Comparison of ENCODE assay signal across 8 cellular contexts in genomic region chr14:68577802-68578431, GRCh38.
A peak's percentile ranks its signal among the peaks of the same experiment; 100 is the strongest.
DNase-seq lines count a peak whose midpoint lies in the region; ATAC-seq, FAIRE-seq and TF ChIP-seq lines count a peak whose summit lies in the region.
"Not testable (repeated sequence)": the region's sequence is repeated elsewhere in the genome, so short reads cannot be mapped to it uniquely, and the experiment has no call there.

No MANE protein-coding gene starts in this region.

- not testable (repeated sequence) for H3K9me2 ChIP-seq in HCT116 (ENCODE audit: insufficient read depth)

- peak overlapping the region; percentile 32 for H3K9ac ChIP-seq in HCT116 (ENCODE audit: low read length)
- not testable (repeated sequence) for H3K9ac ChIP-seq in mucosa of rectum (ENCODE audit: low read depth in 1 of 2, low read length in 2 of 2)

- ATAC-seq in HCT116 = peak; percentile 31

- in situ Hi-C loops in ACHN (cut with HindIII; ENCODE audit: low pct_ligation_motif_present, low pct_unique_long_range_greater_than_20kb, low sequenced_read_pairs) = not testable (repeated sequence)

- peak overlapping the region; percentile 57 for H3K4me2 ChIP-seq in HCT116 (ENCODE audit: low read length)

- not testable (repeated sequence) for TF ChIP-seq POLR2A in HCT116 (IDR thresholded peaks at IDR 0.05; ENCODE audit: borderline replicate concordance, extremely low read depth, insufficient read depth, insufficient read length)

- not testable (repeated sequence) for H3K4me3 ChIP-seq in HCT116 (replicated peaks in 1 of 2; ENCODE audit: low read depth in 1 of 2, low read length in 2 of 2); epithelial cell of esophagus (ENCODE audit: low read length); right atrium auricular region; mucosa of rectum (ENCODE audit: low read length in 2 of 2); small intestine (ENCODE audit: low read depth in 1 of 2, low read length in 2 of 2)

- not testable (repeated sequence) for FAIRE-seq in small intestine (lab: Jason Lieb, UNC)

- H4K20me1 ChIP-seq in HCT116 (ENCODE audit: insufficient read depth) = not testable (repeated sequence)

- BruUV-seq in HCT116 (replicated peaks; lab: Mats Ljungman, UMichigan) = not testable (repeated sequence)

- H2AFZ ChIP-seq in HCT116 (ENCODE audit: low read depth, low read length, poor library complexity, severe bottlenecking) = not testable (repeated sequence)

- RAD21 ChIA-PET in HCT116 (lab: Charles Lee; ENCODE audit: low non-redundant PET in 1 of 2, low total read pairs in 2 of 2, uncharacterized antibody in 2 of 2, unreplicated experiment in 2 of 2) = not testable (repeated sequence)

- peak overlapping the region; percentile 83 for H3K27ac ChIP-seq in HCT116 (ENCODE audit: low read depth, low read length)
- H3K27ac ChIP-seq in right atrium auricular region = peak overlapping the region; percentile 41 to 49
- peak overlapping the region; percentile 7 to 13 for H3K27ac ChIP-seq in mucosa of rectum (ENCODE audit: low read depth in 2 of 2, low read length in 2 of 2)
- peak overlapping the region in 1 of 2 donors; percentile 52 for H3K27ac ChIP-seq in small intestine (ENCODE audit: low read depth in 1 of 2, low read length in 1 of 2)

- TF ChIP-seq CTCF in HCT116 (IDR thresholded peaks at IDR 0.05 in 2 of 3, conservative IDR thresholded peaks at IDR 0.05 in 1 of 3; ENCODE audit: borderline replicate concordance in 1 of 3, insufficient read depth in 1 of 3, low read depth in 2 of 3, low read length in 2 of 3); epithelial cell of esophagus (IDR thresholded peaks at IDR 0.05; ENCODE audit: insufficient read depth, low read depth, low read length, missing control alignments); right atrium auricular region (IDR thresholded peaks at IDR 0.05): not testable (repeated sequence)

- H3K79me2 ChIP-seq in HCT116 (ENCODE audit: insufficient read depth, low read length) = not testable (repeated sequence)

- intact Hi-C loops in HCT116 (cut with micrococcal nuclease) = not testable (repeated sequence)

- POLR2A ChIA-PET in HCT116 (lab: Charles Lee) = interaction anchor here (1.1 kb wide), 1 partner anchor 31 kb away, joined by 3 read pairs; no protein-coding TSS in a partner anchor

- not testable (repeated sequence) for TF ChIP-seq RAD21 in HCT116 (IDR thresholded peaks at IDR 0.05; ENCODE audit: low read depth)

- DNase-seq in ACHN = peak; percentile 90
- peak; percentile 57 for DNase-seq in HCT116 (ENCODE audit: low read depth, low spot score)
- DNase-seq in NOMO-1 treated with dmso at 0.1 percent for 144 hours (lab: John Stamatoyannopoulos, UW; ENCODE audit: unreplicated experiment) = peak; percentile 67
- peak; percentile 100 for DNase-seq in amniotic epithelial cell (ENCODE audit: low read depth)
- peak; percentile 98 for DNase-seq in epithelial cell of esophagus (ENCODE audit: low read depth)
- peak; percentile 94 for DNase-seq in right atrium auricular region (ENCODE audit: low spot score)
- peak; percentile 70 for DNase-seq in small intestine

- H3K27me3 ChIP-seq in HCT116 (ENCODE audit: insufficient read depth, low read length); right atrium auricular region; mucosa of rectum (ENCODE audit: control insufficient read depth in 2 of 2, insufficient read depth in 2 of 2, low read length in 2 of 2); small intestine (ENCODE audit: control insufficient read depth in 2 of 2, insufficient read depth in 2 of 2, low read length in 2 of 2): not testable (repeated sequence)

- peaks cover 61 to 64% of the 10 kb centered on the region in 2 experiments for H3K4me1 ChIP-seq in HCT116 (ENCODE audit: control insufficient read depth in 1 of 2, insufficient read depth in 2 of 2, low read length in 2 of 2)
- H3K4me1 ChIP-seq in right atrium auricular region = peaks cover 0 to 38% of the 10 kb centered on the region in 2 donors
- not testable (repeated sequence) for H3K4me1 ChIP-seq in mucosa of rectum (ENCODE audit: control insufficient read depth in 2 of 2, insufficient read depth in 2 of 2, low read length in 2 of 2); small intestine (ENCODE audit: control insufficient read depth in 2 of 2, insufficient read depth in 1 of 2, low read depth in 1 of 2, low read length in 1 of 2)

- not testable (repeated sequence) for H3K9me3 ChIP-seq in HCT116 (ENCODE audit: control insufficient read depth in 1 of 2, insufficient read depth in 1 of 2, low read depth in 1 of 2, low read length in 2 of 2); right atrium auricular region; mucosa of rectum (ENCODE audit: control insufficient read depth in 2 of 2, low read length in 2 of 2); small intestine (ENCODE audit: control insufficient read depth, low read depth)

- WGBS in small intestine, 3 donors = 54 to 73% (median 61%) methylated on average over 14 of the region's 14 CpGs

- CTCF ChIA-PET in HCT116 (lab: Charles Lee) = not testable (repeated sequence)

- not testable (repeated sequence) for H3K36me3 ChIP-seq in HCT116 (ENCODE audit: control insufficient read depth in 1 of 2, insufficient read depth in 2 of 2, low read length in 2 of 2); right atrium auricular region; mucosa of rectum (ENCODE audit: control insufficient read depth in 2 of 2, insufficient read depth in 2 of 2, low read length in 2 of 2); small intestine (ENCODE audit: control insufficient read depth in 2 of 2, insufficient read depth in 2 of 2, low read length in 2 of 2)

TF ChIP-seq in HCT116, 20 proteins besides CTCF, POLR2A, EP300 and RAD21:
- TF ChIP-seq CBX3 (IDR thresholded peaks at IDR 0.05; ENCODE audit: low read depth) (peak; percentile 52; the same call in 1 of the 2 replicates), CEBPB (IDR thresholded peaks at IDR 0.05; ENCODE audit: low read depth) (peak; percentile 73; the same call in 1 of the 2 replicates), MAX (IDR thresholded peaks at IDR 0.05) (peak; percentile 85), SP1 (IDR thresholded peaks at IDR 0.05; ENCODE audit: low read depth) (peak; percentile 36; the same call in 1 of the 2 replicates)
